In the genomic region with DNA sequence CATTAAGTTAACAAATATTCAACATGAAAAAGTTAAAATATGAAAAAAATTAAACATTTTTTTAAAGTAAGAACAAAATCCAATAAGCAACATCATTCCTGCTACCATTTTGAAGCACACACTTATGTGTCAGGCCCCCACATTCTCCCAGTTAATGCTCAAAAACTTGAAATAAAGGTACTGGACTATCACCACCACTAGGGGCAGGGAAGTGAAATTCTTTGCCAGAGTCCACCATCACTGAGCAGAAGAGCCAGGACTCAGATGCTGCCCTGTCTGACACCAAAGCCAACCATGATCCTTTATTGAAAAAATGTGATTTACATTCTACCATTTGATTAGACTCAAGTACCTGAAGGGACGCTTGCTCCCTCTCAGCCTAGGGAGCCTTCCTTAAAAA, we compare ENCODE assay signal across 8 cellular contexts. TPM values are rescaled to one million over a fixed set of nuclear protein-coding genes. Genes with fewer than 3 reads are reported as not detected.
DNase-seq lines count a peak whose midpoint lies in the region; ATAC-seq and TF ChIP-seq lines count a peak whose summit lies in the region.

No MANE protein-coding gene starts in this region.

- H3K4me3 Mint-ChIP-seq in progenitor cell of endocrine pancreas (ENCODE audit: low read depth): no peak overlapping the region

- H3K36me3 Mint-ChIP-seq in progenitor cell of endocrine pancreas (ENCODE audit: insufficient read depth): peaks cover 4% of the 10 kb centered on the region

- TF ChIP-seq CTCF in progenitor cell of endocrine pancreas (IDR thresholded peaks at IDR 0.05; ENCODE audit: unreplicated experiment): peak; percentile 61

- ATAC-seq in HG03442 (IDR thresholded peaks at IDR 0.05; ENCODE audit: unreplicated experiment) (no peak), GM18502 (IDR thresholded peaks at IDR 0.05; ENCODE audit: poor library complexity, unreplicated experiment) (no peak), GM18867 (IDR thresholded peaks at IDR 0.05; ENCODE audit: unreplicated experiment) (no peak)

- peak; percentile 69 for DNase-seq in AG20443 (ENCODE audit: low spot score)
- peak; percentile 23 for DNase-seq in H4 (ENCODE audit: low spot score)
- DNase-seq in SW480 (ENCODE audit: low spot score): peak; percentile 16
- DNase-seq in foreskin melanocyte: peak; percentile 20
- DNase-seq in progenitor cell of endocrine pancreas (ENCODE audit: low spot score, unreplicated experiment): no peak

- H3K9me3 Mint-ChIP-seq in progenitor cell of endocrine pancreas (ENCODE audit: low read depth): no peaks in the 10 kb centered on the region

- H3K4me1 Mint-ChIP-seq in progenitor cell of endocrine pancreas (ENCODE audit: low read depth): peaks cover 12% of the 10 kb centered on the region

- no peak overlapping the region for H3K27ac Mint-ChIP-seq in progenitor cell of endocrine pancreas

- H3K27me3 Mint-ChIP-seq in progenitor cell of endocrine pancreas: no peaks in the 10 kb centered on the region

RNA-seq across cellular contexts. Expression of a gene that starts 39.1 kb away (rescaled TPM):
- 10.3 and 14.2 TPM in 2 replicates for total RNA-seq in H4 (2014; rRNA removed; shearing (Covaris generic))
- total RNA-seq in progenitor cell of endocrine pancreas: 72.6 and 74.4 TPM in 2 replicates
